In the genomic region with DNA sequence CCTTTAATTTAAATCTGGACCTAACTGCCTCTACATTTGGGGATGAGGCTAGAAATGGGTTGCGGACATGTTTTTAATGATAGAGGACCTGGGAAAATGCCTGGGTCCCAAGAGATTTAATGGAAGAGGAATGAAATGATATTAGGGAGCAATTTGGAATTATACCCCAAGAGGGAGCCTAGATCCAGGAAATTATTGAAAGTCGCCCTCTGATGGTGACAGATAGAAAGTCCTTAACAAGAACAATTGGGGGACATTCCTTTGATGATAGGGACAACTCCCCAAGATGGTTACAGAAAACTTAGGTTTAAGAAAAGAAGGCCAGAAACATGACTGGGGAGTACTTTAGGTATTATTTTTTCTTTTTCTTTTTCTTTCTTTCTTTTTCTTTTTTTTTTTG, we compare ENCODE assay signal across 8 cellular contexts. TPM values are rescaled to one million over a fixed set of nuclear protein-coding genes. Genes with fewer than 3 reads are reported as not detected.
A peak's percentile ranks its signal among the peaks of the same experiment; 100 is the strongest.
DNase-seq lines count a peak whose midpoint lies in the region; ATAC-seq and TF ChIP-seq lines count a peak whose summit lies in the region.

No MANE protein-coding gene starts in this region.

- no peak overlapping the region for H3K18ac ChIP-seq in mesendoderm (ENCODE audit: low read length)

- no peak for ATAC-seq in naive thymus-derived CD8-positive, alpha-beta T cell

- H3K79me2 ChIP-seq in Loucy (ENCODE audit: insufficient read depth, low read length) (no peaks in the 10 kb centered on the region), mesendoderm (ENCODE audit: control insufficient read depth, insufficient read depth, low read length) (no peaks in the 10 kb centered on the region)

- in situ Hi-C loops in G401 (cut with HindIII; ENCODE audit: low sequenced_read_pairs): no loop called here
- in situ Hi-C loops in astrocyte of the cerebellum (cut with HindIII; ENCODE audit: low sequenced_read_pairs): no loop called here

- no peaks in the 10 kb centered on the region for H3K9me2 ChIP-seq in Loucy (replicated peaks; ENCODE audit: low read depth, low read length)

- intact Hi-C loops in thyroid gland (cut with DNase I): no loop called here

- H2BK120ac ChIP-seq in mesendoderm (ENCODE audit: low read depth, low read length): no peak overlapping the region

- no peak overlapping the region for H2AK5ac ChIP-seq in mesendoderm (ENCODE audit: low read length)

- no peaks in the 10 kb centered on the region for H3K79me1 ChIP-seq in mesendoderm (ENCODE audit: low read length)

- no peaks in the 10 kb centered on the region for H3F3A ChIP-seq in Loucy (ENCODE audit: low read depth)

- TF ChIP-seq CTCF in Loucy (conservative IDR thresholded peaks at IDR 0.05; ENCODE audit: low read length): peak; percentile 81
- TF ChIP-seq CTCF in astrocyte of the cerebellum (IDR thresholded peaks at IDR 0.05; ENCODE audit: low read depth, low read length, missing control alignments): peak; percentile 62
- TF ChIP-seq CTCF in thyroid gland (IDR thresholded peaks at IDR 0.05): peak in 3 of 6 experiments; percentile 34 to 56 (median 53)

- no peaks in the 10 kb centered on the region for H3K4me1 Mint-ChIP-seq in naive thymus-derived CD8-positive, alpha-beta T cell

- H3K27me3 Mint-ChIP-seq in naive thymus-derived CD8-positive, alpha-beta T cell: peaks cover 0 to 8% (median 5%) of the 10 kb centered on the region in 5 donors

- peak; percentile 21 for DNase-seq in G401 (ENCODE audit: low spot score)
- peak; percentile 6 for DNase-seq in astrocyte of the cerebellum (ENCODE audit: low read depth)
- DNase-seq in mesendoderm: peak; percentile 46
- DNase-seq in activated CD4-positive, alpha-beta T cell treated with anti-CD3 and anti-CD28 coated beads, Interleukin-2, amount 50 U/mL, for 1 hour: no peak
- DNase-seq in thyroid gland: no peak
- no peak for DNase-seq in naive thymus-derived CD8-positive, alpha-beta T cell
- DNase-seq in cerebellar nuclear complex (lab: John Stamatoyannopoulos, UW): no peak

- H3K27me3 ChIP-seq in Loucy (ENCODE audit: insufficient read depth, low read length, poor library complexity, severe bottlenecking) (no peaks in the 10 kb centered on the region), mesendoderm (ENCODE audit: insufficient read depth, low read length, poor library complexity) (no peaks in the 10 kb centered on the region), thyroid gland (no peaks in the 10 kb centered on the region)

- H4K5ac ChIP-seq in mesendoderm (ENCODE audit: low read length): no peak overlapping the region

- no CpG with 5 or more reads among the region's 2 CpGs for WGBS in mesendoderm (ENCODE audit: extremely low coverage, insufficient coverage, low lambda C conversion rate)
- 53 to 63% methylated on average over 2 of the region's 2 CpGs for WGBS in thyroid gland, 2 donors

- H3K4me3 ChIP-seq in Loucy (ENCODE audit: low read length, poor library complexity, severe bottlenecking) (no peak overlapping the region), astrocyte of the cerebellum (ENCODE audit: low read depth, low read length) (no peak overlapping the region), mesendoderm (ENCODE audit: low read length) (no peak overlapping the region), thyroid gland (replicated peaks in 1 of 3) (no peak overlapping the region)

- no peak overlapping the region for H2BK15ac ChIP-seq in mesendoderm (replicated peaks; ENCODE audit: low read depth)

- no peak overlapping the region for H3K4ac ChIP-seq in mesendoderm (ENCODE audit: low read depth, low read length)

- H4K20me1 ChIP-seq in Loucy (ENCODE audit: insufficient read depth, low read length, poor library complexity, severe bottlenecking): no peaks in the 10 kb centered on the region

- no peak overlapping the region for H2BK5ac ChIP-seq in mesendoderm (ENCODE audit: low read length)

- no peaks in the 10 kb centered on the region for H3K9me3 ChIP-seq in Loucy (ENCODE audit: insufficient read depth, low read depth, low read length)
- H3K9me3 ChIP-seq in thyroid gland: no peaks in the 10 kb centered on the region

- H3K4me2 ChIP-seq in Loucy (ENCODE audit: low read depth, low read length, poor library complexity, severe bottlenecking) (no peak overlapping the region), mesendoderm (ENCODE audit: low read length) (no peak overlapping the region)

- peaks cover 5 to 19% (median 15%) of the 10 kb centered on the region in 9 donors for H3K9me3 Mint-ChIP-seq in naive thymus-derived CD8-positive, alpha-beta T cell

- peaks cover 0 to 15% (median 7%) of the 10 kb centered on the region in 3 donors for H3K36me3 Mint-ChIP-seq in naive thymus-derived CD8-positive, alpha-beta T cell

- H3K23ac ChIP-seq in mesendoderm (ENCODE audit: low read length): no peak overlapping the region

- H2AFZ ChIP-seq in Loucy (ENCODE audit: low read length): no peak overlapping the region

- H4K8ac ChIP-seq in mesendoderm (ENCODE audit: low read depth, low read length): no peak overlapping the region

- H3K27ac Mint-ChIP-seq in naive thymus-derived CD8-positive, alpha-beta T cell: no peak overlapping the region

- no peak overlapping the region for H3K4me3 Mint-ChIP-seq in naive thymus-derived CD8-positive, alpha-beta T cell

- no peak overlapping the region for H3K27ac ChIP-seq in mesendoderm (ENCODE audit: low read depth, low read length)
- H3K27ac ChIP-seq in thyroid gland: no peak overlapping the region

- no peak overlapping the region for H3K56ac ChIP-seq in mesendoderm (ENCODE audit: low read length)

- TF ChIP-seq POLR2A in thyroid gland (IDR thresholded peaks at IDR 0.05): no peak

- H3K4me1 ChIP-seq in Loucy (ENCODE audit: insufficient read depth, low read length, poor library complexity, severe bottlenecking) (no peaks in the 10 kb centered on the region), mesendoderm (ENCODE audit: control insufficient read depth, low read depth, low read length) (no peaks in the 10 kb centered on the region), thyroid gland (no peaks in the 10 kb centered on the region)

- H3K36me3 ChIP-seq in Loucy (ENCODE audit: insufficient read depth, low read length) (no peaks in the 10 kb centered on the region), mesendoderm (ENCODE audit: control insufficient read depth, insufficient read depth, low read length) (no peaks in the 10 kb centered on the region), thyroid gland (no peaks in the 10 kb centered on the region)

- no peak overlapping the region for H3K9ac ChIP-seq in Loucy (ENCODE audit: low read depth, low read length, poor library complexity, severe bottlenecking)
- H3K9ac ChIP-seq in mesendoderm (ENCODE audit: low read length): no peak overlapping the region

- POLR2A ChIA-PET in naive thymus-derived CD8-positive, alpha-beta T cell (lab: Charles Lee): no interaction called here

RNA-seq across cellular contexts. Expression of a gene that starts 9.5 kb away (rescaled TPM):
- total RNA-seq in G401 (2014; rRNA removed; shearing (Covaris generic)): not detected in 2 replicates
- not detected for polyA plus RNA-seq in mesendoderm (2013, experiment 1 of 2)
- polyA plus RNA-seq in mesendoderm (2013, experiment 2 of 2): not detected
- not detected for total RNA-seq in thyroid gland
- not detected for total RNA-seq in naive thymus-derived CD8-positive, alpha-beta T cell
- not detected for polyA plus RNA-seq in naive thymus-derived CD8-positive, alpha-beta T cell

RNA-seq across cellular contexts. Expression of a gene that starts 27.3 kb away (rescaled TPM):
- total RNA-seq in G401 (2014; rRNA removed; shearing (Covaris generic)): 27.2 and 43.6 TPM in 2 replicates
- polyA plus RNA-seq in mesendoderm (2013, experiment 1 of 2): 24.5 TPM
- 25.0 TPM for polyA plus RNA-seq in mesendoderm (2013, experiment 2 of 2)
- 10 to 100 TPM; 22.4 to 25.7 (median 24.7) TPM for total RNA-seq in thyroid gland
- 10 to 100 TPM; 11.5 to 11.9 TPM for total RNA-seq in naive thymus-derived CD8-positive, alpha-beta T cell
- polyA plus RNA-seq in naive thymus-derived CD8-positive, alpha-beta T cell: 1 to 10 TPM; 1.9 to 6.5 (median 3.0) TPM

RNA-seq across cellular contexts. Expression of a gene that starts 38.2 kb away (rescaled TPM):
- total RNA-seq in G401 (2014; rRNA removed; shearing (Covaris generic)): not detected in 2 replicates
- 0.01 TPM for polyA plus RNA-seq in mesendoderm (2013, experiment 1 of 2)
- not detected for polyA plus RNA-seq in mesendoderm (2013, experiment 2 of 2)
- not detected for total RNA-seq in thyroid gland
- total RNA-seq in naive thymus-derived CD8-positive, alpha-beta T cell: not detected
- polyA plus RNA-seq in naive thymus-derived CD8-positive, alpha-beta T cell: not detected

Comparison
In these comparisons a context has a peak if more than half of its experiments do, and no peak if none do; other contexts are left out.
1. DNase-seq: peak in G401 (single experiment), astrocyte of the cerebellum (single experiment) and mesendoderm (single experiment); none in activated CD4-positive, alpha-beta T cell treated with anti-CD3 and anti-CD28 coated beads, Interleukin-2, amount 50 U/mL, for 1 hour (single experiment), thyroid gland (0 of 2), naive thymus-derived CD8-positive, alpha-beta T cell (0 of 10) and cerebellar nuclear complex (0 of 2).